8 cellular contexts compared by ENCODE assay signal in genomic region chr17:28916302-28916934, GRCh38. TPM values are rescaled to one million over a fixed set of nuclear protein-coding genes. Genes with fewer than 3 reads are reported as not detected.
A peak's percentile ranks its signal among the peaks of the same experiment; 100 is the strongest.
DNase-seq lines count a peak whose midpoint lies in the region; ATAC-seq, FAIRE-seq and TF ChIP-seq lines count a peak whose summit lies in the region.

No MANE protein-coding gene starts in this region.

- H3K9me3 ChIP-seq in RWPE2 (ENCODE audit: severe bottlenecking), result peaks cover 2% of the 10 kb centered on the region
- no peaks in the 10 kb centered on the region for H3K9me3 ChIP-seq in left lung
- no peaks in the 10 kb centered on the region for H3K9me3 ChIP-seq in thyroid gland

- no peak overlapping the region for H3K4me3 ChIP-seq in AG09309 (ENCODE audit: control insufficient read depth, low read depth, low read length)
- H3K4me3 ChIP-seq in RWPE2 (ENCODE audit: severe bottlenecking), result no peak overlapping the region
- H3K4me3 ChIP-seq in bronchial epithelial cell (ENCODE audit: low read depth, low read length), result no peak overlapping the region
- H3K4me3 ChIP-seq in left lung, result no peak overlapping the region
- no peak overlapping the region for H3K4me3 ChIP-seq in thyroid gland (replicated peaks in 1 of 3)

- FAIRE-seq in GM12891 (lab: Jason Lieb, UNC) (peak; percentile 63), bronchial epithelial cell (lab: Jason Lieb, UNC) (no peak)

- TF ChIP-seq CTCF in AG09309 (IDR thresholded peaks at IDR 0.05; ENCODE audit: control insufficient read depth, insufficient read depth, low read depth, low read length, missing control alignments) (peak; percentile 50), RWPE2 (IDR thresholded peaks at IDR 0.05; ENCODE audit: poor library complexity, severe bottlenecking) (peak; percentile 78), bronchial epithelial cell (IDR thresholded peaks at IDR 0.05; ENCODE audit: insufficient read depth, low read length, severe bottlenecking) (peak; percentile 51), left lung (IDR thresholded peaks at IDR 0.05) (peak; percentile 62 to 76), thyroid gland (IDR thresholded peaks at IDR 0.05) (peak in 5 of 6 experiments; percentile 33 to 65 (median 59))

- DNase-seq in AG09309 (ENCODE audit: low read depth) (no peak), GM12891 (ENCODE audit: insufficient read length, low spot score) (no peak), RWPE2 (ENCODE audit: low spot score) (no peak), bronchial epithelial cell (ENCODE audit: low read depth) (peak; percentile 48), left lung (no peak), thyroid gland (peak; percentile 57 to 58), islet precursor cell (no peak)

- TF ChIP-seq POLR2A in GM12891 (IDR thresholded peaks at IDR 0.05; ENCODE audit: low read depth, low read length) (no peak), thyroid gland (IDR thresholded peaks at IDR 0.05) (no peak)

- ATAC-seq in RWPE2 (ENCODE audit: low read depth) (peak; percentile 58; the same call in 2 of the 3 replicates), left lung (peak; percentile 80), GM21723 (IDR thresholded peaks at IDR 0.05; ENCODE audit: unreplicated experiment) (no peak)

- no peaks in the 10 kb centered on the region for H3K27me3 ChIP-seq in RWPE2 (ENCODE audit: insufficient read depth, poor library complexity, severe bottlenecking)
- no peaks in the 10 kb centered on the region for H3K27me3 ChIP-seq in bronchial epithelial cell (ENCODE audit: control insufficient read depth, insufficient read depth, low read length)
- H3K27me3 ChIP-seq in left lung, result no peaks in the 10 kb centered on the region
- no peaks in the 10 kb centered on the region for H3K27me3 ChIP-seq in thyroid gland

- H3K4me1 ChIP-seq in RWPE2 (ENCODE audit: insufficient read depth, poor library complexity, severe bottlenecking), result no peaks in the 10 kb centered on the region
- peaks cover 0 to 14% of the 10 kb centered on the region in 2 donors for H3K4me1 ChIP-seq in left lung
- H3K4me1 ChIP-seq in thyroid gland, result no peaks in the 10 kb centered on the region

- 54 to 60% methylated on average over 6 of the region's 6 CpGs for WGBS in thyroid gland, 2 donors

- H3K27ac ChIP-seq in RWPE2 (ENCODE audit: poor library complexity, severe bottlenecking) (no peak overlapping the region), left lung (no peak overlapping the region), thyroid gland (no peak overlapping the region)

- H3K36me3 ChIP-seq in RWPE2 (ENCODE audit: low read depth) (peaks cover 99% of the 10 kb centered on the region), bronchial epithelial cell (ENCODE audit: control insufficient read depth, insufficient read depth, low read length) (peaks cover 45% of the 10 kb centered on the region), left lung (peaks cover 0 to 100% of the 10 kb centered on the region in 2 donors), thyroid gland (peaks cover 91 to 95% of the 10 kb centered on the region in 2 donors)

- intact Hi-C loops in left lung (cut with DNase I) (no loop called here), thyroid gland (cut with DNase I) (no loop called here)

TF ChIP-seq in GM12891, 5 proteins besides CTCF, POLR2A, EP300 and RAD21:
- TF ChIP-seq PAX5 (IDR thresholded peaks at IDR 0.05; ENCODE audit: insufficient read depth, low read length, severe bottlenecking) (no peak), TAF1 (IDR thresholded peaks at IDR 0.05; ENCODE audit: low read depth, low read length) (no peak), POU2F2 (IDR thresholded peaks at IDR 0.05; ENCODE audit: low read depth, low read length) (no peak), POLR2AphosphoS5 (IDR thresholded peaks at IDR 0.05; ENCODE audit: low read depth, low read length) (no peak), SPI1 (IDR thresholded peaks at IDR 0.05; ENCODE audit: low read depth, low read length) (no peak)

RNA-seq across cellular contexts. Expression of gene DHRS13, which starts 13.5 kb away (rescaled TPM):
- 3.8 TPM for polyA plus RNA-seq in GM12891 (2012; ENCODE audit: low read depth, missing spikeins)
- total RNA-seq in bronchial epithelial cell, result 2.9 and 11.3 TPM in 2 replicates
- total RNA-seq in left lung, result 10 to 100 TPM in 1 of 2 donors, 1 to 10 TPM in 1; 8.8 to 16.9 TPM
- total RNA-seq in thyroid gland, result 10 to 100 TPM; 10.6 to 16.2 (median 13.3) TPM

RNA-seq across cellular contexts. Expression of gene FLOT2, which starts 18.9 kb away (rescaled TPM):
- 22.0 TPM for polyA plus RNA-seq in GM12891 (2012; ENCODE audit: low read depth, missing spikeins)
- total RNA-seq in bronchial epithelial cell, result 24.5 TPM in 2 replicates
- total RNA-seq in left lung, result 100 to 1,000 TPM in 1 of 2 donors, 10 to 100 TPM in 1; 95.7 to 171 TPM
- total RNA-seq in thyroid gland, result 10 to 100 TPM; 55.0 to 75.0 (median 62.7) TPM

RNA-seq across cellular contexts. Expression of gene PHF12, which starts 34.9 kb away (rescaled TPM):
- 20.6 TPM for polyA plus RNA-seq in GM12891 (2012; ENCODE audit: low read depth, missing spikeins)
- total RNA-seq in bronchial epithelial cell (5.4 and 7.1 TPM in 2 replicates), left lung (10 to 100 TPM; 32.1 to 45.8 TPM), thyroid gland (10 to 100 TPM; 22.0 to 62.9 (median 60.1) TPM)

Comparison
In these comparisons a context has a peak if more than half of its experiments do, and no peak if none do; other contexts are left out.
1. DNase-seq: peak in bronchial epithelial cell (single experiment) and thyroid gland (2 of 2); none in AG09309 (single experiment), GM12891 (single experiment), RWPE2 (single experiment), left lung (0 of 2) and islet precursor cell (single experiment).
2. Peak in every context shown above with its lines, with median percentiles within 50 percentile points of each other: CTCF ChIP-seq.